ENCODE assay signal across 16 cellular contexts in the genomic region with DNA sequence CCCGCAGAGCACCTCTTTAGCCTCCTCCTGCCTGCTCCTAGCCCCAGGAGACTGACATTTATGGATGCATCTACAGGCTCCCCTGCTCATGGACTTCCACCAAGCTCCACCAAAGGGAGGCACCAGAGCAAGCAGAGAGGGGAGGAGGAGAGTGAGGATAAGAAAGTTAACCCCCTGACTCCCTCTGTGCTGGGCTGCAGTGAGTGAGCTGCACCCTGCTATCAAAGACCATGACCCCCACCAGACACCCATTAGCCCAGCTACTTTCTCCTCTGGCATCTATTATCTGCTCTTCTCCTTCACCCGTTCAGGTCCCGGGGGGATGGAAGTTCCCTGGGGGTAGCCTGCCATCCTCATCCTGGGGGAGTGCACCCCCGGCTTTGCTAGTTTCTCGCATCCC. TPM values are rescaled to one million over a fixed set of nuclear protein-coding genes. Genes with fewer than 3 reads are reported as not detected.
A peak's percentile ranks its signal among the peaks of the same experiment; 100 is the strongest.
DNase-seq lines count a peak whose midpoint lies in the region; ATAC-seq and TF ChIP-seq lines count a peak whose summit lies in the region.
"Had no signal": no experiment of that assay in that cellular context is flagged by ENCODE, and none has a peak within 500 bp of the region (broad histone marks: within the 10 kb centered on the region; RNA-seq: fewer than 3 reads in every experiment).

No MANE protein-coding gene starts in this region.

- peaks cover 7 to 49% (median 30%) of the 10 kb centered on the region in 11 experiments; a peak in 21 of 22 replicates for H3K9me3 ChIP-seq in BLaER1 treated with 17β-estradiol and CSF1 and Interleukin-3, amounts not matched to agents 10 nM and 100 nM (replicated peaks in 1 of 11)
- no peaks in the 10 kb centered on the region for H3K9me3 ChIP-seq in CD4-positive, alpha-beta memory T cell (ENCODE audit: control insufficient read depth in 1 of 2, low read length in 2 of 2)
- H3K9me3 ChIP-seq in naive thymus-derived CD4-positive, alpha-beta T cell (ENCODE audit: control insufficient read depth in 2 of 3, low read length in 3 of 3) = no peaks in the 10 kb centered on the region
- H3K9me3 ChIP-seq in transverse colon = no peaks in the 10 kb centered on the region
- H3K9me3 ChIP-seq: BE2C, suprapubic skin had no signal

- H4K20me1 ChIP-seq in BLaER1 treated with 17β-estradiol and CSF1 and Interleukin-3, amounts not matched to agents 10 nM and 100 nM = peaks cover 0 to 49% (median 3%) of the 10 kb centered on the region in 11 experiments; a peak in 7 of 22 replicates

- peaks cover 4 to 16% of the 10 kb centered on the region in 2 donors for H3K36me3 Mint-ChIP-seq in CD4-positive, alpha-beta memory T cell
- peaks cover 69% of the 10 kb centered on the region for H3K36me3 Mint-ChIP-seq in activated naive CD8-positive, alpha-beta T cell treated with anti-CD3 and anti-CD28 coated beads for 36 hours
- H3K36me3 Mint-ChIP-seq in naive thymus-derived CD4-positive, alpha-beta T cell = peaks cover 4 to 29% (median 9%) of the 10 kb centered on the region in 5 donors

- POLR2A ChIA-PET in CD4-positive, alpha-beta memory T cell (lab: Charles Lee; ENCODE audit: partially characterized antibody) = interaction anchor here (1.2 kb wide), 1 partner anchor 12 kb away, joined by 3 read pairs; no protein-coding TSS in a partner anchor
- POLR2A ChIA-PET in naive thymus-derived CD4-positive, alpha-beta T cell (lab: Charles Lee) = interaction anchor here (0.9 kb wide), 1 partner anchor 63 kb away, joined by 3 read pairs; no protein-coding TSS in a partner anchor

- no peak for DNase-seq in CD4-positive, alpha-beta memory T cell
- DNase-seq in activated naive CD8-positive, alpha-beta T cell treated with anti-CD3 and anti-CD28 coated beads for 36 hours = no peak
- DNase-seq in naive thymus-derived CD4-positive, alpha-beta T cell = no peak
- DNase-seq in transverse colon (no peak), DMS153 (lab: John Stamatoyannopoulos, UW) (no peak)
- DNase-seq: activated naive CD4-positive, alpha-beta T cell treated with anti-CD3 and anti-CD28 coated beads, Interleukin-2, amount 10 ng/mL, durations not matched to agents 7 days and 5 days; BE2C; DND-41; left ventricle myocardium superior; NCI-H1930; NCI-H774 had no signal

- in situ Hi-C loops in transverse colon (cut with MboI; ENCODE audit: low pct_ligation_motif_present in 1 of 4, low pct_unique_long_range_greater_than_20kb in 1 of 4, low sequenced_read_pairs in 3 of 4) = no loop called here

- H3K27ac Mint-ChIP-seq in CD4-positive, alpha-beta memory T cell = peak overlapping the region in 4 of 7 donors; percentile 6 to 46 (median 34)
- peak overlapping the region; percentile 38 for H3K27ac Mint-ChIP-seq in activated naive CD8-positive, alpha-beta T cell treated with anti-CD3 and anti-CD28 coated beads for 36 hours
- H3K27ac Mint-ChIP-seq in naive thymus-derived CD4-positive, alpha-beta T cell = peak overlapping the region in 8 of 9 donors; percentile 60 to 89 (median 77)
- H3K27ac Mint-ChIP-seq: activated naive CD4-positive, alpha-beta T cell treated with anti-CD3 and anti-CD28 coated beads, Interleukin-2, amount 10 ng/mL, durations not matched to agents 7 days and 5 days had no signal

- 0 out of 20 replicates have a peak overlapping the region, but pooled peaks of 1 of the 10 experiments have one; percentile 12 for H3K4me3 ChIP-seq in BLaER1 treated with 17β-estradiol and CSF1 and Interleukin-3, amounts not matched to agents 10 nM and 100 nM
- H3K4me3 ChIP-seq in CD4-positive, alpha-beta memory T cell (ENCODE audit: low read length in 2 of 2) = no peak overlapping the region
- H3K4me3 ChIP-seq in naive thymus-derived CD4-positive, alpha-beta T cell (ENCODE audit: low read length) = no peak overlapping the region
- H3K4me3 ChIP-seq in transverse colon = no peak overlapping the region
- H3K4me3 ChIP-seq: suprapubic skin had no signal

- peak overlapping the region in 1 of 8 donors; percentile 36 for H3K4me3 Mint-ChIP-seq in CD4-positive, alpha-beta memory T cell
- H3K4me3 Mint-ChIP-seq in activated naive CD8-positive, alpha-beta T cell treated with anti-CD3 and anti-CD28 coated beads for 36 hours = no peak overlapping the region
- H3K4me3 Mint-ChIP-seq in naive thymus-derived CD4-positive, alpha-beta T cell = peak overlapping the region in 1 of 10 donors; percentile 23
- H3K4me3 Mint-ChIP-seq: activated naive CD4-positive, alpha-beta T cell treated with anti-CD3 and anti-CD28 coated beads, Interleukin-2, amount 10 ng/mL, durations not matched to agents 7 days and 5 days had no signal

- no peak for ATAC-seq in naive thymus-derived CD4-positive, alpha-beta T cell
- no peak for ATAC-seq in GM19351 (IDR thresholded peaks at IDR 0.05; ENCODE audit: unreplicated experiment)
- ATAC-seq: left ventricle myocardium superior, Panc1 had no signal

- H3K9ac ChIP-seq in BLaER1 treated with 17β-estradiol and CSF1 and Interleukin-3, amounts not matched to agents 10 nM and 100 nM = peak overlapping the region in 7 of 11 experiments; percentile 20 to 53 (median 26); a peak in 8 of 22 replicates

- CTCF ChIA-PET in CD4-positive, alpha-beta memory T cell (lab: Charles Lee; ENCODE audit: partially characterized antibody) = interaction anchor here (0.9 kb wide), 1 partner anchor 23 kb away, joined by 3 read pairs; no protein-coding TSS in a partner anchor
- CTCF ChIA-PET in naive thymus-derived CD4-positive, alpha-beta T cell (lab: Charles Lee) = no interaction called here

- H3K4me1 ChIP-seq in BLaER1 treated with 17β-estradiol and CSF1 and Interleukin-3, amounts not matched to agents 10 nM and 100 nM = peaks cover 50 to 72% (median 67%) of the 10 kb centered on the region in 10 experiments
- H3K4me1 ChIP-seq in CD4-positive, alpha-beta memory T cell (ENCODE audit: insufficient read depth, low read length) = peaks cover 22% of the 10 kb centered on the region
- peaks cover 0 to 3% of the 10 kb centered on the region in 2 donors for H3K4me1 ChIP-seq in naive thymus-derived CD4-positive, alpha-beta T cell (ENCODE audit: control insufficient read depth in 2 of 2, insufficient read depth in 2 of 2, low read length in 2 of 2)
- H3K4me1 ChIP-seq in transverse colon = peaks cover 20 to 61% (median 32%) of the 10 kb centered on the region in 4 donors
- H3K4me1 ChIP-seq: BE2C had no signal

- WGBS in transverse colon (ENCODE audit: low coverage in 1 of 2), 2 donors = 76 to 90% methylated on average over 4 to 5 of the region's 5 CpGs

- no peaks in the 10 kb centered on the region for H3K27me3 ChIP-seq in BLaER1 treated with 17β-estradiol and CSF1 and Interleukin-3, amounts not matched to agents 10 nM and 100 nM
- no peaks in the 10 kb centered on the region for H3K27me3 ChIP-seq in CD4-positive, alpha-beta memory T cell (ENCODE audit: insufficient read depth, low read length)
- no peaks in the 10 kb centered on the region for H3K27me3 ChIP-seq in naive thymus-derived CD4-positive, alpha-beta T cell (ENCODE audit: control insufficient read depth in 2 of 2, insufficient read depth in 2 of 2, low read length in 2 of 2)
- H3K27me3 ChIP-seq in transverse colon = no peaks in the 10 kb centered on the region
- H3K27me3 ChIP-seq: BE2C, suprapubic skin had no signal

- TF ChIP-seq EP300 in transverse colon (IDR thresholded peaks at IDR 0.05; ENCODE audit: low read depth) = no peak

- TF ChIP-seq POLR2A in transverse colon (IDR thresholded peaks at IDR 0.05) = no peak

- peak overlapping the region; percentile 67 to 91 (median 86) for H3K4me2 ChIP-seq in BLaER1 treated with 17β-estradiol and CSF1 and Interleukin-3, amounts not matched to agents 10 nM and 100 nM

- TF ChIP-seq CTCF in transverse colon (IDR thresholded peaks at IDR 0.05) = no peak

- H3K27ac ChIP-seq in BLaER1 treated with 17β-estradiol and CSF1 and Interleukin-3, amounts not matched to agents 10 nM and 100 nM = peak overlapping the region in 10 of 11 experiments; percentile 8 to 69 (median 58); a peak in 17 of 22 replicates
- H3K27ac ChIP-seq in CD4-positive, alpha-beta memory T cell (ENCODE audit: low read depth, low read length) = no peak overlapping the region
- no peak overlapping the region for H3K27ac ChIP-seq in naive thymus-derived CD4-positive, alpha-beta T cell (ENCODE audit: low read depth, low read length)
- H3K27ac ChIP-seq in transverse colon = peak overlapping the region in 1 of 4 donors; percentile 41
- H3K27ac ChIP-seq: suprapubic skin, VCaP had no signal

- peaks cover 43 to 76% (median 53%) of the 10 kb centered on the region in 4 donors for H3K4me1 Mint-ChIP-seq in CD4-positive, alpha-beta memory T cell
- H3K4me1 Mint-ChIP-seq in activated naive CD8-positive, alpha-beta T cell treated with anti-CD3 and anti-CD28 coated beads for 36 hours = peaks cover 55% of the 10 kb centered on the region
- H3K4me1 Mint-ChIP-seq in naive thymus-derived CD4-positive, alpha-beta T cell = peaks cover 28 to 84% (median 71%) of the 10 kb centered on the region in 7 donors

- no peaks in the 10 kb centered on the region for H3K9me3 Mint-ChIP-seq in CD4-positive, alpha-beta memory T cell
- H3K9me3 Mint-ChIP-seq in activated naive CD8-positive, alpha-beta T cell treated with anti-CD3 and anti-CD28 coated beads for 36 hours = peaks cover 13% of the 10 kb centered on the region
- peaks cover 0 to 7% (median 0%) of the 10 kb centered on the region in 11 donors for H3K9me3 Mint-ChIP-seq in naive thymus-derived CD4-positive, alpha-beta T cell

- peaks cover 0 to 41% (median 19%) of the 10 kb centered on the region in 11 experiments; a peak in 13 of 22 replicates for H3K36me3 ChIP-seq in BLaER1 treated with 17β-estradiol and CSF1 and Interleukin-3, amounts not matched to agents 10 nM and 100 nM
- H3K36me3 ChIP-seq in CD4-positive, alpha-beta memory T cell (ENCODE audit: insufficient read depth, low read length) = no peaks in the 10 kb centered on the region
- H3K36me3 ChIP-seq in naive thymus-derived CD4-positive, alpha-beta T cell (ENCODE audit: control insufficient read depth in 2 of 3, insufficient read depth in 3 of 3, low read length in 3 of 3) = no peaks in the 10 kb centered on the region
- H3K36me3 ChIP-seq in transverse colon = no peaks in the 10 kb centered on the region
- H3K36me3 ChIP-seq: BE2C, suprapubic skin had no signal

- intact Hi-C loops in CD4-positive, alpha-beta memory T cell (cut with micrococcal nuclease) = no loop called here
- intact Hi-C loops in naive thymus-derived CD4-positive, alpha-beta T cell (cut with micrococcal nuclease) = no loop called here
- intact Hi-C loops in transverse colon (cut with DNase I; ENCODE audit: low total_unique reads) = loop anchor here (5.0 kb wide), 1 partner anchor 1434 kb away; no protein-coding TSS in a partner anchor

- H3K27me3 Mint-ChIP-seq in CD4-positive, alpha-beta memory T cell = no peaks in the 10 kb centered on the region
- no peaks in the 10 kb centered on the region for H3K27me3 Mint-ChIP-seq in activated naive CD8-positive, alpha-beta T cell treated with anti-CD3 and anti-CD28 coated beads for 36 hours
- H3K27me3 Mint-ChIP-seq in naive thymus-derived CD4-positive, alpha-beta T cell = no peaks in the 10 kb centered on the region
- H3K27me3 Mint-ChIP-seq: activated naive CD4-positive, alpha-beta T cell treated with anti-CD3 and anti-CD28 coated beads, Interleukin-2, amount 10 ng/mL, durations not matched to agents 7 days and 5 days had no signal

RNA-seq across cellular contexts. Expression of a gene that starts 45.4 kb away (rescaled TPM):
- 100 to 1,000 TPM; 109 to 111 TPM for total RNA-seq in CD4-positive, alpha-beta memory T cell
- 100 to 1,000 TPM in 1 of 2 donors, 10 to 100 TPM in 1; 92.6 to 103 TPM for polyA plus RNA-seq in CD4-positive, alpha-beta memory T cell
- 10 to 100 TPM; 80.1 to 82.4 TPM for total RNA-seq in activated naive CD8-positive, alpha-beta T cell treated with anti-CD3 and anti-CD28 coated beads for 36 hours
- 100 to 1,000 TPM; 103 to 192 (median 149) TPM for total RNA-seq in naive thymus-derived CD4-positive, alpha-beta T cell
- 100 to 1,000 TPM; 120 to 156 TPM for polyA plus RNA-seq in naive thymus-derived CD4-positive, alpha-beta T cell
- 100 to 1,000 TPM in 3 of 4 donors, 10 to 100 TPM in 1; 66.1 to 130 (median 109) TPM for total RNA-seq in transverse colon

Comparison
In these comparisons a context has a peak if more than half of its experiments do, and no peak if none do; other contexts are left out.
1. H3K27ac ChIP-seq: peak in BLaER1 treated with 17β-estradiol and CSF1 and Interleukin-3, amounts not matched to agents 10 nM and 100 nM (10 of 11); none in CD4-positive, alpha-beta memory T cell (single experiment) and naive thymus-derived CD4-positive, alpha-beta T cell (single experiment).
2. Peak in every context shown above with its lines, with median percentiles within 50 percentile points of each other: H3K27ac Mint-ChIP-seq.